Comparison of ENCODE assay signal across 13 cellular contexts in genomic region chr2:18903750-18904149, GRCh38.
DNase-seq lines count a peak whose midpoint lies in the region; ATAC-seq, FAIRE-seq and TF ChIP-seq lines count a peak whose summit lies in the region.
"Had no signal": no experiment of that assay in that cellular context is flagged by ENCODE, and none has a peak within 500 bp of the region (broad histone marks: within the 10 kb centered on the region; RNA-seq: fewer than 3 reads in every experiment).

No MANE protein-coding gene starts in this region.

- in situ Hi-C loops in mammary epithelial cell (cut with MboI; ENCODE audit: low sequenced_read_pairs in 2 of 2): no loop called here

- intact Hi-C loops in mammary epithelial cell (cut with micrococcal nuclease): no loop called here
- intact Hi-C loops in breast epithelium (cut with DNase I; ENCODE audit: low total_unique reads): no loop called here

- H3K27me3 ChIP-seq in mammary epithelial cell (ENCODE audit: insufficient read depth, low read length): no peaks in the 10 kb centered on the region
- no peaks in the 10 kb centered on the region for H3K27me3 ChIP-seq in breast epithelium
- H3K27me3 ChIP-seq: brain microvascular endothelial cell had no signal

- DNase-seq in mammary epithelial cell (peak; percentile 19), breast epithelium (ENCODE audit: low spot score in 2 of 2) (no peak), urothelium cell line (ENCODE audit: low spot score) (peak; percentile 38), caudate nucleus (lab: John Stamatoyannopoulos, UW) (no peak), MV-4-11 (lab: John Stamatoyannopoulos, UW) (no peak)
- no peak for DNase-seq in stimulated activated CD4-positive, alpha-beta T cell treated with anti-CD3 and anti-CD28 coated beads, Interleukin-2, amount 100 ng/mL, for 24 hours
- DNase-seq: brain microvascular endothelial cell, GF-D8, NCI-H524, retina had no signal

- ATAC-seq in HG02678 (IDR thresholded peaks at IDR 0.05; ENCODE audit: unreplicated experiment) (peak; percentile 97), HG03469 (IDR thresholded peaks at IDR 0.05; ENCODE audit: unreplicated experiment) (peak; percentile 97)

- CTCF ChIA-PET in mammary epithelial cell (lab: Charles Lee; ENCODE audit: low non-redundant PET): no interaction called here

- TF ChIP-seq CTCF in mammary epithelial cell (conservative IDR thresholded peaks at IDR 0.05 in 1 of 2, IDR thresholded peaks at IDR 0.05 in 1 of 2; ENCODE audit: extremely low read depth in 1 of 2, insufficient read depth in 1 of 2, low read depth in 1 of 2, low read length in 2 of 2) (no peak), breast epithelium (IDR thresholded peaks at IDR 0.05) (no peak)

- no peaks in the 10 kb centered on the region for H4K20me1 ChIP-seq in mammary epithelial cell (ENCODE audit: insufficient read depth, low read length)

- H3K4me2 ChIP-seq in mammary epithelial cell (ENCODE audit: insufficient read depth, low read depth, low read length): no peak overlapping the region

- H3K9ac ChIP-seq in mammary epithelial cell (ENCODE audit: insufficient read depth, low read length): no peak overlapping the region

- no TSS peak for BruUV-seq in mammary epithelial cell (replicated peaks; lab: Mats Ljungman, UMichigan)

- H3K27ac ChIP-seq in mammary epithelial cell (ENCODE audit: insufficient read depth, low read depth, low read length) (no peak overlapping the region), breast epithelium (no peak overlapping the region), caudate nucleus (ENCODE audit: low read depth, low read length) (no peak overlapping the region)
- H3K27ac ChIP-seq: 22Rv1, brain microvascular endothelial cell had no signal

- no peak for FAIRE-seq in urothelium cell line (lab: Jason Lieb, UNC)

- no peak overlapping the region for H3K4me3 ChIP-seq in mammary epithelial cell (replicated peaks in 1 of 3; ENCODE audit: insufficient read depth in 1 of 3, low read depth in 2 of 3, low read length in 3 of 3)
- no peak overlapping the region for H3K4me3 ChIP-seq in breast epithelium

- no peaks in the 10 kb centered on the region for H3K36me3 ChIP-seq in mammary epithelial cell (ENCODE audit: insufficient read depth, low read length)
- no peaks in the 10 kb centered on the region for H3K36me3 ChIP-seq in breast epithelium
- H3K36me3 ChIP-seq: brain microvascular endothelial cell had no signal

- no peak overlapping the region for H2AFZ ChIP-seq in mammary epithelial cell (ENCODE audit: low read depth, low read length)

- H3K79me2 ChIP-seq in mammary epithelial cell (ENCODE audit: insufficient read depth, low read length): no peaks in the 10 kb centered on the region

- dilution Hi-C loops in mammary epithelial cell (cut with HindIII; ENCODE audit: low sequenced_read_pairs): no loop called here

- H3K4me1 ChIP-seq in mammary epithelial cell (ENCODE audit: insufficient read depth, low read length) (no peaks in the 10 kb centered on the region), breast epithelium (peaks cover 0 to 4% of the 10 kb centered on the region in 2 donors)

- WGBS in mammary epithelial cell (ENCODE audit: low coverage, missing lambda C conversion rate): 65% methylated on average over 3 of the region's 3 CpGs

- no peaks in the 10 kb centered on the region for H3K9me3 ChIP-seq in mammary epithelial cell (replicated peaks; ENCODE audit: insufficient read depth, low read length)
- H3K9me3 ChIP-seq in breast epithelium: peaks cover 0 to 4% of the 10 kb centered on the region in 2 donors

- no peak for TF ChIP-seq POLR2A in breast epithelium (IDR thresholded peaks at IDR 0.05)

Comparison
In these comparisons a context has a peak if more than half of its experiments do, and no peak if none do; other contexts are left out.
1. DNase-seq: peak in mammary epithelial cell (single experiment) and urothelium cell line (single experiment); none in breast epithelium (0 of 2), caudate nucleus (0 of 61), stimulated activated CD4-positive, alpha-beta T cell treated with anti-CD3 and anti-CD28 coated beads, Interleukin-2, amount 100 ng/mL, for 24 hours (0 of 2) and MV-4-11 (single experiment).